Comparison of ENCODE assay signal across 13 cellular contexts in the genomic region with DNA sequence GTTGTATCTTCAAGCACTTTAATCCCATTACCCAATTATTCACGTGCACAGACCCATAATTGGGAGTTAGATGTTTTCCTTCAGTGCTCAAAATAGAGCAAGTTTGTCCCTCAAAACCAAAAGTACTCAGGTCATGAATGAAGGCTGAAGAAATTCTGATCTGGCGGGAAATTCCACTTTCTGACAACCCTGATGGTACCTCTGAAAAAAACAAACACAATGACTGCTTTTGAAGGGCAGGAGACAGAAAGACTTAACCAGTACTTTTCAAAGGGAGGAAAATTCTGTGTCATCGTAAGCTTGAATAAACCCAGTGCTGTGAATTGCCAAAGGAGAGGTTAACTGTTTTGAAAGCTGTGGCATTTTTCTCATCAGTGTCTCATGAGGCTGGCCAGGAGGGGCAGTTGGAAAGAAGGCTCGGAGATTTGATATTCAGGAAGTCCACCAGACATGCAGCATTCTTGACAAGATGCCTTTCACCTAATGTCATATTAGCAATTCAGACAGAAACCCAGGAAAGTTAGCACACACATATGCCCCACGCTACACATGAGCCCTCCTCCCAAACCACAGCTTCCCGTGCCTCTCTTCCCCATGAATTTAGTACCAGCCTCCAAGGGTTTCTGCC.
DNase-seq lines count a peak whose midpoint lies in the region; ATAC-seq and TF ChIP-seq lines count a peak whose summit lies in the region.
"Had no signal": no experiment of that assay in that cellular context is flagged by ENCODE, and none has a peak within 500 bp of the region (broad histone marks: within the 10 kb centered on the region; RNA-seq: fewer than 3 reads in every experiment).

No MANE protein-coding gene starts in this region.

- in situ Hi-C loops in GM23248 (cut with MboI) = no loop called here

- DNase-seq in GM23248 = peak; percentile 91
- peak; percentile 88 to 96 for DNase-seq in SJSA1 (ENCODE audit: low read depth in 1 of 2, low spot score in 2 of 2)
- DNase-seq in fibroblast of villous mesenchyme (ENCODE audit: low read depth) = peak; percentile 86
- peak; percentile 67 for DNase-seq in stromal cell of bone marrow (ENCODE audit: low read depth)
- DNase-seq in Karpas-422 = no peak
- DNase-seq in HT-29 (ENCODE audit: low spot score) = no peak
- DNase-seq in KG1 (lab: John Stamatoyannopoulos, UW) = no peak
- DNase-seq: activated CD8-positive, alpha-beta T cell treated with anti-CD3 and anti-CD28 coated beads for 36 hours; anterior cingulate cortex; NCI-H1694 treated with DMSO at 0.1 percent for 48 hours; SHP77 had no signal

- H3K79me2 ChIP-seq in GM23248 (ENCODE audit: insufficient read depth) (no peaks in the 10 kb centered on the region), Karpas-422 (ENCODE audit: low read length) (no peaks in the 10 kb centered on the region)
- H3K79me2 ChIP-seq: parathyroid adenoma had no signal

- ATAC-seq in HG03025 (IDR thresholded peaks at IDR 0.05; ENCODE audit: low FRiP score, unreplicated experiment) = no peak
- ATAC-seq: activated CD8-positive, alpha-beta T cell treated with anti-CD3 and anti-CD28 coated beads for 36 hours had no signal

- H3K4me2 ChIP-seq in GM23248 (ENCODE audit: unreplicated experiment) (peak overlapping the region; percentile 53), Karpas-422 (ENCODE audit: low read depth, low read length, poor library complexity, severe bottlenecking) (no peak overlapping the region)

- peaks cover 63% of the 10 kb centered on the region for H3K4me1 ChIP-seq in GM23248 (ENCODE audit: insufficient read depth)
- peaks cover 57% of the 10 kb centered on the region for H3K4me1 ChIP-seq in SJSA1 (replicated peaks)
- no peaks in the 10 kb centered on the region for H3K4me1 ChIP-seq in Karpas-422 (ENCODE audit: low read length)
- H3K4me1 ChIP-seq: parathyroid adenoma had no signal

- H3K27ac ChIP-seq in GM23248 (peak overlapping the region; percentile 82), SJSA1 (peak overlapping the region; percentile 94), Karpas-422 (ENCODE audit: low read length) (no peak overlapping the region)
- H3K27ac ChIP-seq: parathyroid adenoma had no signal

- TF ChIP-seq CTCF in fibroblast of villous mesenchyme (IDR thresholded peaks at IDR 0.05; ENCODE audit: insufficient read depth, low read depth, low read length) = peak; percentile 3

- no peaks in the 10 kb centered on the region for H3K9me2 ChIP-seq in GM23248 (ENCODE audit: insufficient read depth)
- no peaks in the 10 kb centered on the region for H3K9me2 ChIP-seq in Karpas-422 (replicated peaks; ENCODE audit: insufficient read depth, low read length)

- peaks cover 36% of the 10 kb centered on the region for H3F3A ChIP-seq in GM23248 (ENCODE audit: insufficient read depth)

- peak overlapping the region; percentile 11 for H3K4me3 ChIP-seq in GM23248
- H3K4me3 ChIP-seq in SJSA1 = no peak overlapping the region
- H3K4me3 ChIP-seq in fibroblast of villous mesenchyme (ENCODE audit: low read depth, low read length) = no peak overlapping the region
- H3K4me3 ChIP-seq in Karpas-422 (ENCODE audit: low read length) = no peak overlapping the region

- no peaks in the 10 kb centered on the region for H3K36me3 ChIP-seq in GM23248 (ENCODE audit: low read depth)
- H3K36me3 ChIP-seq in SJSA1 = no peaks in the 10 kb centered on the region
- H3K36me3 ChIP-seq in Karpas-422 (ENCODE audit: insufficient read depth, low read length) = no peaks in the 10 kb centered on the region

- WGBS in GM23248 (ENCODE audit: low coverage in 1 of 2, low lambda C conversion rate in 2 of 2, missing lambda C conversion rate in 2 of 2), 2 experiments = 14 to 19% methylated on average over 6 of the region's 6 CpGs

- H3K9ac ChIP-seq in GM23248 (peak overlapping the region; percentile 47), Karpas-422 (ENCODE audit: low read length) (no peak overlapping the region)
- H3K9ac ChIP-seq: parathyroid adenoma had no signal

- H3K9me3 ChIP-seq in GM23248 (ENCODE audit: low read depth) (no peaks in the 10 kb centered on the region), SJSA1 (replicated peaks) (no peaks in the 10 kb centered on the region), Karpas-422 (ENCODE audit: low read length) (no peaks in the 10 kb centered on the region)

- no peaks in the 10 kb centered on the region for H4K20me1 ChIP-seq in GM23248 (ENCODE audit: insufficient read depth)
- H4K20me1 ChIP-seq in Karpas-422 (ENCODE audit: insufficient read depth, low read depth, low read length) = peaks cover 31% of the 10 kb centered on the region; the same call in 1 of the 2 replicates

- H3K27me3 ChIP-seq in GM23248 (replicated peaks; ENCODE audit: insufficient read depth) (no peaks in the 10 kb centered on the region), SJSA1 (replicated peaks) (no peaks in the 10 kb centered on the region), Karpas-422 (ENCODE audit: low read length) (no peaks in the 10 kb centered on the region)

- H2AFZ ChIP-seq in GM23248 = peak overlapping the region; percentile 12; the same call in 1 of the 2 replicates
- H2AFZ ChIP-seq in Karpas-422 (ENCODE audit: low read length) = no peak overlapping the region
- H2AFZ ChIP-seq: parathyroid adenoma had no signal

Comparison
In these comparisons a context has a peak if more than half of its experiments do, and no peak if none do; other contexts are left out.
1. DNase-seq: peak in GM23248 (single experiment), SJSA1 (2 of 2), fibroblast of villous mesenchyme (single experiment) and stromal cell of bone marrow (single experiment); none in Karpas-422 (single experiment), HT-29 (single experiment) and KG1 (single experiment).